Comparison of ENCODE assay signal across 8 cellular contexts in the genomic region with DNA sequence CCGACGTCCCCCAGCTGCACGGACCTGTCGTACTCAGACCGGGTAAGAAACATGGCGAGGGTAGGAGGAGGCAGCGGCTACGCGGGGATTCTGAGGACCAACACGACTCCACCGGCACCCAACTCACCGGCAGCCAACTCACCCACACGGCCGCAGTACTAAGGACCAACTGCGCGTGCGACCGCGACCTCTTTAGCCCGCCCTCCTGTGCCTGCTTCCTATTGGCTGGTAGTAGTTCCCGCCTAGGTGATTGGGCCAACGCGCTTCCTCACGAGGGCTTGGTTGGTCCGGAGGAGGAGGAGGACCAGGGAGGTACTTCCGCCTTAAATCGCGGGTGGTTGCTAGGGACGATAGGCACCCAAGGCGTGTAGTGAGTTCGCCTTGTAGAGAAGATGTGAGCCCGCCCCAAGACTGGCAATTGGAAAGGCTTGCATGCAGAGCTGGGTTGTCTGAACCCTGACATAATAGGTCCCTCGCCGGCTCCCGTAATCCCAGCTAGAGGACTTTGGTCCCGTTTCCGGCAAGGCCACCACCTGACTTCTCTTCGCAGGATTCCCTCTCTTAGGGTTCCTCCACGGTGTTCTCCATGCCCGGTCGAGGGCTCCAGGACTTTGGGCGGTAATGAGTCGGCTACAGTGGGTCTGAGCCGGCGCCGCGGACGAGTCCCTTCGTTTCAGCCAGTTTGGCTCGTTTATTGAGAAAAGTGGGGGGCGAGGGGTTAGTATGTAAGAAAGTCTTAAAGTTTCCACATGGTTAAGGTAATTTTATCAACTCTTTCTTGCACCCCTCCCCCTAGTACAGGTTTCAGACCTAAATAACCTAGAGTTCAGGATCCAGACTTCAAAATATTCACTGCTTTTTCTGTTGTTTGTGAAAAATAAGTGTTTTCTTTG. TPM values are rescaled to one million over a fixed set of nuclear protein-coding genes. Genes with fewer than 3 reads are reported as not detected.
DNase-seq lines count a peak whose midpoint lies in the region; ATAC-seq and TF ChIP-seq lines count a peak whose summit lies in the region.

PSMA5 (minus strand) TSS at position 171 of the 893 bp plus-strand sequence; CDS start at position 53, 118 bp downstream.

- H3K27ac ChIP-seq in RWPE1 = peak within 1 kb of the TSS; percentile 94
- H3K27ac ChIP-seq in fibroblast of lung (ENCODE audit: insufficient read depth, low read length) = peak within 1 kb of the TSS; percentile 93
- H3K27ac ChIP-seq in naive thymus-derived CD4-positive, alpha-beta T cell (ENCODE audit: low read depth, low read length) = peak within 1 kb of the TSS; percentile 91

- H3K36me3 ChIP-seq in fibroblast of lung (ENCODE audit: control insufficient read depth, insufficient read depth, low read length) = no peaks in the 10 kb centered on the region
- H3K36me3 ChIP-seq in naive thymus-derived CD4-positive, alpha-beta T cell (ENCODE audit: control insufficient read depth in 2 of 3, insufficient read depth in 3 of 3, low read length in 3 of 3) = no peaks in the 10 kb centered on the region

- peak within 1 kb of the TSS; percentile 27 for H2AFZ ChIP-seq in fibroblast of lung (ENCODE audit: low read length)

- H3K4me3 ChIP-seq in LNCaP clone FGC (ENCODE audit: low read depth, low read length) (peak within 1 kb of the TSS; percentile 72), fibroblast of lung (replicated peaks in 1 of 4; ENCODE audit: control extremely low read depth in 1 of 4, insufficient read depth in 1 of 4, low read depth in 3 of 4, low read length in 4 of 4) (peak within 1 kb of the TSS; percentile 74 to 93 (median 89))
- peak within 1 kb of the TSS; percentile 77 for H3K4me3 ChIP-seq in naive thymus-derived CD4-positive, alpha-beta T cell (ENCODE audit: low read length)

- H4K20me1 ChIP-seq in fibroblast of lung (ENCODE audit: control insufficient read depth, extremely low read depth, insufficient read depth, low read length) = no peaks in the 10 kb centered on the region

- intact Hi-C loops in naive thymus-derived CD4-positive, alpha-beta T cell (cut with micrococcal nuclease) = loop anchor here (1.0 to 10.0 kb wide), 19 partner anchors 27 to 981 kb away; partner anchors contain the start of genes ATXN7L2 (in 2 of the 2), CLCC1 (in 2 of the 2), GNAI3 (in 2 of the 2) and SYPL2 (in 2 of the 2)

- H3K4me3 Mint-ChIP-seq in activated T-helper 17 cell treated with anti-CD3 and anti-CD28 coated beads, Interleukin-2, amount 50 U/mL, for 72 hours = peak within 1 kb of the TSS; percentile 92
- peak within 1 kb of the TSS; percentile 95 to 99 (median 98) for H3K4me3 Mint-ChIP-seq in naive thymus-derived CD4-positive, alpha-beta T cell
- H3K4me3 Mint-ChIP-seq in stimulated activated naive B cell treated with anti-CD40 and anti-IgM and Interleukin-4, amounts not matched to agents 10 μg/mL and 1 μg/mL and 100 μg/mL, for 72 hours = peak within 1 kb of the TSS; percentile 93 to 98

- peak within 1 kb of the TSS; percentile 39 for H3K27ac Mint-ChIP-seq in activated T-helper 17 cell treated with anti-CD3 and anti-CD28 coated beads, Interleukin-2, amount 50 U/mL, for 72 hours
- H3K27ac Mint-ChIP-seq in naive thymus-derived CD4-positive, alpha-beta T cell = peak within 1 kb of the TSS; percentile 80 to 99 (median 98)
- peak within 1 kb of the TSS; percentile 100 for H3K27ac Mint-ChIP-seq in stimulated activated naive B cell treated with anti-CD40 and anti-IgM and Interleukin-4, amounts not matched to agents 10 μg/mL and 1 μg/mL and 100 μg/mL, for 72 hours

- peaks cover 46% of the 10 kb centered on the region for H3K79me2 ChIP-seq in fibroblast of lung (ENCODE audit: control insufficient read depth, insufficient read depth, low read length)

- H3K4me1 ChIP-seq in fibroblast of lung (ENCODE audit: control insufficient read depth, extremely low read depth, insufficient read depth, low read length) = peaks cover 3% of the 10 kb centered on the region
- H3K4me1 ChIP-seq in naive thymus-derived CD4-positive, alpha-beta T cell (ENCODE audit: control insufficient read depth in 2 of 2, insufficient read depth in 2 of 2, low read length in 2 of 2) = peaks cover 27 to 29% of the 10 kb centered on the region in 2 donors

- H3K4me2 ChIP-seq in fibroblast of lung (ENCODE audit: extremely low read depth, insufficient read depth, low read length) = peak within 1 kb of the TSS; percentile 95

- no peaks in the 10 kb centered on the region for H3K9me3 Mint-ChIP-seq in activated T-helper 17 cell treated with anti-CD3 and anti-CD28 coated beads, Interleukin-2, amount 50 U/mL, for 72 hours
- no peaks in the 10 kb centered on the region for H3K9me3 Mint-ChIP-seq in naive thymus-derived CD4-positive, alpha-beta T cell
- no peaks in the 10 kb centered on the region for H3K9me3 Mint-ChIP-seq in stimulated activated naive B cell treated with anti-CD40 and anti-IgM and Interleukin-4, amounts not matched to agents 10 μg/mL and 1 μg/mL and 100 μg/mL, for 72 hours

- H3K36me3 Mint-ChIP-seq in activated T-helper 17 cell treated with anti-CD3 and anti-CD28 coated beads, Interleukin-2, amount 50 U/mL, for 72 hours (ENCODE audit: low read depth) = peaks cover 42% of the 10 kb centered on the region
- H3K36me3 Mint-ChIP-seq in naive thymus-derived CD4-positive, alpha-beta T cell = peaks cover 0 to 20% (median 5%) of the 10 kb centered on the region in 5 donors
- peaks cover 21 to 35% of the 10 kb centered on the region in 2 donors for H3K36me3 Mint-ChIP-seq in stimulated activated naive B cell treated with anti-CD40 and anti-IgM and Interleukin-4, amounts not matched to agents 10 μg/mL and 1 μg/mL and 100 μg/mL, for 72 hours

- peak within 1 kb of the TSS; percentile 89 for H3K9ac ChIP-seq in fibroblast of lung (ENCODE audit: insufficient read depth, low read length)

- DNase-seq in Daoy (ENCODE audit: low read depth) (peak; percentile 100), GOT3 (lab: John Stamatoyannopoulos, UW) (peak; percentile 60), LNCaP clone FGC (ENCODE audit: low read depth) (peak; percentile 99), RWPE1 (ENCODE audit: low spot score) (peak; percentile 98), fibroblast of lung (ENCODE audit: low read depth in 2 of 2) (peak; percentile 99 to 100)
- DNase-seq in naive thymus-derived CD4-positive, alpha-beta T cell = peak; percentile 73 to 97 (median 95)
- peak; percentile 96 for DNase-seq in stimulated activated naive B cell treated with anti-CD40 and anti-IgM and Interleukin-4, amounts not matched to agents 10 μg/mL and 1 μg/mL and 100 μg/mL, for 72 hours

- H3K27me3 ChIP-seq in fibroblast of lung (ENCODE audit: control insufficient read depth, insufficient read depth, low read length) = no peaks in the 10 kb centered on the region
- no peaks in the 10 kb centered on the region for H3K27me3 ChIP-seq in naive thymus-derived CD4-positive, alpha-beta T cell (ENCODE audit: control insufficient read depth in 2 of 2, insufficient read depth in 2 of 2, low read length in 2 of 2)

- no peaks in the 10 kb centered on the region for H3K9me3 ChIP-seq in fibroblast of lung (ENCODE audit: control insufficient read depth, insufficient read depth, low read depth, low read length)
- no peaks in the 10 kb centered on the region for H3K9me3 ChIP-seq in naive thymus-derived CD4-positive, alpha-beta T cell (ENCODE audit: control insufficient read depth in 2 of 3, low read length in 3 of 3)

- CTCF ChIA-PET in RWPE1 (lab: Yijun Ruan, JAX) = interaction anchor here (0.8 to 1.2 kb wide), 3 partner anchors 64 to 105 kb away, joined by 3 to 4 read pairs (median 3); no protein-coding TSS in a partner anchor
- CTCF ChIA-PET in naive thymus-derived CD4-positive, alpha-beta T cell (lab: Charles Lee) = interaction anchor here (0.5 to 1.7 kb wide), 4 partner anchors 64 to 667 kb away, joined by 3 to 5 read pairs (median 4); no protein-coding TSS in a partner anchor

- peaks cover 22% of the 10 kb centered on the region for H3K4me1 Mint-ChIP-seq in activated T-helper 17 cell treated with anti-CD3 and anti-CD28 coated beads, Interleukin-2, amount 50 U/mL, for 72 hours
- H3K4me1 Mint-ChIP-seq in naive thymus-derived CD4-positive, alpha-beta T cell = peaks cover 29 to 46% (median 34%) of the 10 kb centered on the region in 7 donors
- peaks cover 22 to 40% of the 10 kb centered on the region in 2 donors for H3K4me1 Mint-ChIP-seq in stimulated activated naive B cell treated with anti-CD40 and anti-IgM and Interleukin-4, amounts not matched to agents 10 μg/mL and 1 μg/mL and 100 μg/mL, for 72 hours

- POLR2A ChIA-PET in RWPE1 (lab: Yijun Ruan, JAX; ENCODE audit: low non-redundant PET) = interaction anchor here (0.9 kb wide), 1 partner anchor 216 kb away, joined by 3 read pairs; no protein-coding TSS in a partner anchor
- POLR2A ChIA-PET in naive thymus-derived CD4-positive, alpha-beta T cell (lab: Charles Lee) = interaction anchor here (0.5 to 4.1 kb wide), 11 partner anchors 56 to 757 kb away, joined by 3 to 34 read pairs (median 5); partner anchors contain the start of genes ATXN7L2, CYB561D1, GNAI3 and PSRC1

- H3K27me3 Mint-ChIP-seq in activated T-helper 17 cell treated with anti-CD3 and anti-CD28 coated beads, Interleukin-2, amount 50 U/mL, for 72 hours = no peaks in the 10 kb centered on the region
- no peaks in the 10 kb centered on the region for H3K27me3 Mint-ChIP-seq in naive thymus-derived CD4-positive, alpha-beta T cell
- no peaks in the 10 kb centered on the region for H3K27me3 Mint-ChIP-seq in stimulated activated naive B cell treated with anti-CD40 and anti-IgM and Interleukin-4, amounts not matched to agents 10 μg/mL and 1 μg/mL and 100 μg/mL, for 72 hours

- peak; percentile 96 for ATAC-seq in activated T-helper 17 cell treated with anti-CD3 and anti-CD28 coated beads, Interleukin-2, amount 50 U/mL, for 72 hours (replicated peaks)
- ATAC-seq in naive thymus-derived CD4-positive, alpha-beta T cell = peak; percentile 96
- ATAC-seq in stimulated activated naive B cell treated with anti-CD40 and anti-IgM and Interleukin-4, amounts not matched to agents 10 μg/mL and 1 μg/mL and 100 μg/mL, for 72 hours (replicated peaks) = peak; percentile 93 to 96

- TF ChIP-seq CTCF in LNCaP clone FGC (IDR thresholded peaks at IDR 0.05; ENCODE audit: control insufficient read depth, extremely low read depth, insufficient read depth) (no peak), RWPE1 (conservative IDR thresholded peaks at IDR 0.05; ENCODE audit: low read depth) (no peak), fibroblast of lung (conservative IDR thresholded peaks at IDR 0.05 in 1 of 2, IDR thresholded peaks at IDR 0.05 in 1 of 2; ENCODE audit: low read depth in 1 of 2, low read length in 2 of 2) (no peak)

RNA-seq across cellular contexts. Expression of gene PSMA5, which starts in this region (rescaled TPM):
- total RNA-seq in Daoy (2014; rRNA removed; shearing (Covaris generic)) = 218 and 382 TPM in 2 replicates
- total RNA-seq in activated T-helper 17 cell treated with anti-CD3 and anti-CD28 coated beads, Interleukin-2, amount 50 U/mL, for 72 hours = 100 to 1,000 TPM; 106 to 198 TPM
- total RNA-seq in fibroblast of lung = 39.0 and 41.0 TPM in 2 replicates
- 142 and 145 TPM in 2 replicates for polyA plus RNA-seq in fibroblast of lung
- 98.3 and 113 TPM in 2 replicates for polyA plus RNA-seq in fibroblast of lung (2012)
- 17.0 and 33.7 TPM in 2 replicates for polyA minus RNA-seq in fibroblast of lung (ENCODE audit: low replicate concordance)
- 100 to 1,000 TPM in 1 of 5 experiments, 10 to 100 TPM in 4; 38.3 to 203 (median 70.7) TPM for total RNA-seq in naive thymus-derived CD4-positive, alpha-beta T cell
- 10 to 100 TPM; 80.0 to 81.9 TPM for polyA plus RNA-seq in naive thymus-derived CD4-positive, alpha-beta T cell

Comparison
In these comparisons a context has a peak if more than half of its experiments do, and no peak if none do; other contexts are left out.
1. Peak in every context shown above with its lines: DNase-seq, ATAC-seq, H3K4me3 ChIP-seq and H3K27ac ChIP-seq.
2. H3K27ac Mint-ChIP-seq: peak in every context shown above with its lines; median percentile 100 in stimulated activated naive B cell treated with anti-CD40 and anti-IgM and Interleukin-4, amounts not matched to agents 10 μg/mL and 1 μg/mL and 100 μg/mL, for 72 hours; 98 in naive thymus-derived CD4-positive, alpha-beta T cell; 39 in activated T-helper 17 cell treated with anti-CD3 and anti-CD28 coated beads, Interleukin-2, amount 50 U/mL, for 72 hours.